Comparison of ENCODE assay signal across 15 cellular contexts in the genomic region with DNA sequence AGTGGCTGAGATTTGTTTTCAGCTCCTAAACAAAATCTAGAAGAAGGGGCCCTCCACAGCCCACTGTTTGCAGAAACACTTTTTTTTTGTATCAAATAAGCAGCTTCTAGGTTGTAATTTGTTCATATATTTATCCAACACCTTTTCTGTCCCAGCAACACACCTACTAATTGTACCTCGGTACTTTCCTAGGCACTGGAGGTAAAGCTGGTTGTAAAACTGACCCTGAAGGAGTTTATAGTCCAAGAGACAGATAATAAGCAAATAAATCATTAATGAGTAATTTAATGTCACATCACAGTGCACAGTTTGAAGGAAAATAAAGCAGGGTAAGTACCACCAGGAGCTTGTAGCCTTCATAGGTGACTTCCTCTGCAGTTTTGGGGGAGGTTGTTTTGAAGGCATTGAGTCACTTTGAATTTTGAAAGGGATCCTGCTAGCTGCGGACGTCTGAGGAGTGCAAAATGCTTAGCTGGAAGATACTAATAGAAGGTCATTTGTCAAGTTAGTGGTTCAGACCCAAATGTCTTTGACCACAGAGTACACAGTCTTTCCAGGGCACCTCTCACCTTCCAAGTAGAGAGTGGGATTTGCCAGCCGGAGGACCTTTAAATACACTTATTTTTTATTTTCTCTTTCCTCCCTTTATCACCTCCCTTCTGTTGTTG. TPM values are rescaled to one million over a fixed set of nuclear protein-coding genes. Genes with fewer than 3 reads are reported as not detected.
DNase-seq lines count a peak whose midpoint lies in the region; ATAC-seq, FAIRE-seq and TF ChIP-seq lines count a peak whose summit lies in the region.
"Had no signal": no experiment of that assay in that cellular context is flagged by ENCODE, and none has a peak within 500 bp of the region (broad histone marks: within the 10 kb centered on the region; RNA-seq: fewer than 3 reads in every experiment).

No MANE protein-coding gene starts in this region.

- TF ChIP-seq RAD21 in HepG2 (CRISPR knock-in tag; IDR thresholded peaks at IDR 0.05), result no peak

- CTCF ChIA-PET in HepG2 (lab: Yijun Ruan, JAX; ENCODE audit: low intra/inter-chr PET ratio, low total read pairs), result no interaction called here

- no peak for TF ChIP-seq CTCF in WI38 (IDR thresholded peaks at IDR 0.05; ENCODE audit: low read depth, low read length)
- TF ChIP-seq CTCF in HepG2 (CRISPR knock-in tag; IDR thresholded peaks at IDR 0.05), result no peak

- peak overlapping the region; percentile 5; the same call in 1 of the 2 replicates for H3K27ac ChIP-seq in GM23248
- H3K27ac ChIP-seq in HepG2 (ENCODE audit: extremely low read length, insufficient read depth, low read length), result peak overlapping the region; percentile 86
- H3K27ac ChIP-seq in skeletal muscle tissue (ENCODE audit: low read depth, low read length), result peak overlapping the region; percentile 86

- POLR2A ChIA-PET in HepG2 (lab: Yijun Ruan, JAX), result interaction anchor here (1.1 to 3.5 kb wide), 9 partner anchors 12 to 389 kb away, joined by 3 to 15 read pairs (median 4); partner anchors contain the start of gene TBC1D23

- in situ Hi-C loops in GM23248 (cut with MboI), result no loop called here
- in situ Hi-C loops in HepG2 (cut with HindIII; ENCODE audit: extremely low pct_ligation_motif_present, low pct_unique_long_range_greater_than_20kb), result loop anchor here (10.0 kb wide), 1 partner anchor 173 kb away; no protein-coding TSS in a partner anchor

- intact Hi-C loops in HepG2 (cut with micrococcal nuclease; ENCODE audit: unreplicated experiment), result no loop called here

- no peaks in the 10 kb centered on the region for H3K27me3 ChIP-seq in GM23248 (replicated peaks; ENCODE audit: insufficient read depth)
- H3K27me3 ChIP-seq in HepG2 (ENCODE audit: control insufficient read depth in 1 of 2, insufficient read depth in 2 of 2, low read length in 2 of 2), result no peaks in the 10 kb centered on the region; a peak in 1 of 5 replicates
- H3K27me3 ChIP-seq in skeletal muscle tissue (ENCODE audit: control insufficient read depth in 3 of 3, insufficient read depth in 3 of 3, low read length in 3 of 3), result no peaks in the 10 kb centered on the region
- H3K27me3 ChIP-seq: adrenal gland had no signal

- ATAC-seq in HepG2 (no peak), HG03175 (IDR thresholded peaks at IDR 0.05; ENCODE audit: unreplicated experiment) (no peak), HG03378 (IDR thresholded peaks at IDR 0.05; ENCODE audit: unreplicated experiment) (no peak), GM21367 (IDR thresholded peaks at IDR 0.05; ENCODE audit: unreplicated experiment) (no peak)
- ATAC-seq: naive thymus-derived CD8-positive, alpha-beta T cell had no signal

- H3K79me2 ChIP-seq in GM23248 (ENCODE audit: insufficient read depth), result peaks cover 100% of the 10 kb centered on the region
- peaks cover 97% of the 10 kb centered on the region for H3K79me2 ChIP-seq in HepG2 (ENCODE audit: insufficient read depth, low read length)

- H3K36me3 ChIP-seq in GM23248 (ENCODE audit: low read depth) (peaks cover 39% of the 10 kb centered on the region), HepG2 (replicated peaks in 1 of 2; ENCODE audit: control insufficient read depth in 1 of 2, insufficient read depth in 2 of 2, low read length in 2 of 2) (peaks cover 23 to 47% of the 10 kb centered on the region in 2 experiments), skeletal muscle tissue (ENCODE audit: control insufficient read depth in 3 of 3, insufficient read depth in 3 of 3, low read length in 3 of 3) (peaks cover 3 to 9% (median 8%) of the 10 kb centered on the region in 3 donors)
- H3K36me3 ChIP-seq: adrenal gland, HAP-1 had no signal

- H4K20me1 ChIP-seq in GM23248 (ENCODE audit: insufficient read depth) (0 out of 2 replicates have a peak, but pooled peaks cover 3% of the 10 kb centered on the region), HepG2 (ENCODE audit: insufficient read depth, low read length) (peaks cover 72% of the 10 kb centered on the region)

- peak overlapping the region; percentile 98 for H3K9ac ChIP-seq in GM23248
- H3K9ac ChIP-seq in HepG2 (ENCODE audit: insufficient read depth, low read depth, low read length), result peak overlapping the region; percentile 99
- peak overlapping the region in 2 of 3 donors; percentile 3 to 17 for H3K9ac ChIP-seq in skeletal muscle tissue (ENCODE audit: low read depth in 1 of 3, low read length in 3 of 3)

- TF ChIP-seq EP300 in HepG2 (IDR thresholded peaks at IDR 0.05; ENCODE audit: low read depth in 2 of 2, low read length in 2 of 2), result no peak
- no peak for TF ChIP-seq EP300 in HepG2 (CRISPR knock-in tag; IDR thresholded peaks at IDR 0.05; ENCODE audit: borderline replicate concordance)

- DNase-seq in GM23248 (peak; percentile 50), HepG2 (ENCODE audit: low spot score) (no peak), NCI-H1105 treated with DMSO at 0.1 percent for 48 hours (lab: John Stamatoyannopoulos, UW) (no peak)
- DNase-seq: activated CD4-positive, CD25-positive, alpha-beta regulatory T cell treated with anti-CD3 and anti-CD28 coated beads, Interleukin-2, amount 50 U/mL, for 72 hours; naive thymus-derived CD8-positive, alpha-beta T cell; NCI-H1048 had no signal

- H3K4me3 ChIP-seq in GM23248 (peak overlapping the region; percentile 95), WI38 (ENCODE audit: low read depth, low read length) (peak overlapping the region; percentile 88), HepG2 (replicated peaks in 1 of 3; ENCODE audit: insufficient read depth in 1 of 3, low read depth in 2 of 3, low read length in 3 of 3) (peak overlapping the region; percentile 43 to 83 (median 73); a peak in 4 of 6 replicates), skeletal muscle tissue (ENCODE audit: low read length in 3 of 3) (peak overlapping the region in 2 of 3 donors; percentile 3 to 39)
- H3K4me3 ChIP-seq: HAP-1, skin epidermis had no signal

- peaks cover 86% of the 10 kb centered on the region for H3F3A ChIP-seq in GM23248 (ENCODE audit: insufficient read depth)

- H2AFZ ChIP-seq in GM23248 (no peak overlapping the region), HepG2 (ENCODE audit: low read length) (no peak overlapping the region)

- TF ChIP-seq POLR2A in HepG2 (IDR thresholded peaks at IDR 0.05; ENCODE audit: insufficient read depth in 1 of 2, low read depth in 2 of 2, low read length in 2 of 2), result no peak

- WGBS in GM23248 (ENCODE audit: low coverage in 1 of 2, low lambda C conversion rate in 2 of 2, missing lambda C conversion rate in 2 of 2), 2 experiments, result 36 to 43% methylated on average over 4 of the region's 4 CpGs
- 73% methylated on average over 4 of the region's 4 CpGs for WGBS in HepG2 (ENCODE audit: low lambda C conversion rate)

- peak overlapping the region; percentile 97 for H3K4me2 ChIP-seq in GM23248 (ENCODE audit: unreplicated experiment)
- H3K4me2 ChIP-seq in HepG2 (ENCODE audit: low read depth, low read length), result peak overlapping the region; percentile 92

- H3K9me2 ChIP-seq in GM23248 (ENCODE audit: insufficient read depth), result no peaks in the 10 kb centered on the region

- peaks cover 72% of the 10 kb centered on the region for H3K4me1 ChIP-seq in GM23248 (ENCODE audit: insufficient read depth)
- peaks cover 66% of the 10 kb centered on the region for H3K4me1 ChIP-seq in HepG2 (ENCODE audit: insufficient read depth, low read length)
- peaks cover 12 to 37% (median 16%) of the 10 kb centered on the region in 3 donors for H3K4me1 ChIP-seq in skeletal muscle tissue (ENCODE audit: control insufficient read depth in 3 of 3, insufficient read depth in 3 of 3, low read length in 3 of 3)

- no TSS peak for BruUV-seq in HepG2 (replicated peaks; lab: Mats Ljungman, UMichigan)

- no peak for FAIRE-seq in HepG2 (lab: Jason Lieb, UNC)
- FAIRE-seq: D721Med had no signal

- H3K9me3 ChIP-seq in GM23248 (ENCODE audit: low read depth) (no peaks in the 10 kb centered on the region), HepG2 (ENCODE audit: low read length) (no peaks in the 10 kb centered on the region), skeletal muscle tissue (ENCODE audit: control insufficient read depth in 3 of 3, low read length in 3 of 3) (no peaks in the 10 kb centered on the region)
- H3K9me3 ChIP-seq: adrenal gland, HAP-1 had no signal

TF ChIP-seq in HepG2, 621 proteins besides CTCF, POLR2A, EP300 and RAD21:
- peak; percentile 61 for TF ChIP-seq RBFOX2 (IDR thresholded peaks at IDR 0.05; ENCODE audit: low read depth, low read length)
- TF ChIP-seq POLR2G (IDR thresholded peaks at IDR 0.05; ENCODE audit: low read depth, low read length), result peak; percentile 41; the same call in 1 of the 2 replicates
- TF ChIP-seq ZNF660 (CRISPR knock-in tag; IDR thresholded peaks at IDR 0.05; ENCODE audit: borderline replicate concordance, low read depth), result no peak

RNA-seq across cellular contexts. Expression of gene CMSS1, which starts 53.7 kb away (rescaled TPM):
- 9.0 and 17.2 TPM in 2 replicates for total RNA-seq in GM23248 (2014; rRNA removed; shearing (Covaris generic))
- polyA plus RNA-seq in GM23248 (2016; fragmentation: Nextera tagmentation; extraction: Ambion mirVana) (26.6 and 26.7 TPM in 2 replicates), HepG2 (2011; rRNA removed) (4.2 and 6.4 TPM in 2 replicates)
- total RNA-seq in HepG2 (2016; rRNA removed; fragmentation: Illumina TruSeq; extraction: Trizol) (48.7 and 84.6 TPM in 2 replicates), skeletal muscle tissue (8.4 TPM)
- total RNA-seq in HepG2 (2016; cell fraction: cytosol; rRNA removed; fragmentation: Illumina TruSeq; extraction: Trizol; ENCODE audit: low read depth), result 22.7 and 23.9 TPM in 2 replicates
- 58.0 and 83.6 TPM in 2 replicates for total RNA-seq in HepG2 (2016; cell fraction: insoluble cytoplasmic fraction; rRNA removed; fragmentation: Illumina TruSeq; extraction: Trizol)
- 35.7 and 38.1 TPM in 2 replicates for total RNA-seq in HepG2 (2016; cell fraction: membrane; rRNA removed; fragmentation: Illumina TruSeq; extraction: Trizol)
- total RNA-seq in HepG2 (2016; cell fraction: nucleus; rRNA removed; fragmentation: Illumina TruSeq; extraction: Trizol), result 32.8 and 34.1 TPM in 2 replicates
- 2.9 and 4.7 TPM in 2 replicates for polyA plus RNA-seq in HepG2 (2011; cell fraction: cytosol; rRNA removed)
- 1.4 and 2.2 TPM in 2 replicates for polyA plus RNA-seq in HepG2 (2011; cell fraction: nucleus; rRNA removed)
- polyA plus RNA-seq in HepG2 (2012), result 21.0 and 28.1 TPM in 2 replicates
- polyA plus RNA-seq in HepG2 (2016; cell fraction: cytosol; fragmentation: Illumina TruSeq; extraction: Trizol; ENCODE audit: low read depth), result 25.4 and 39.7 TPM in 2 replicates
- 89.7 and 91.9 TPM in 2 replicates for polyA plus RNA-seq in HepG2 (2016; cell fraction: insoluble cytoplasmic fraction; fragmentation: Illumina TruSeq; extraction: Trizol; ENCODE audit: low read depth)
- polyA plus RNA-seq in HepG2 (2016; cell fraction: membrane; fragmentation: Illumina TruSeq; extraction: Trizol; ENCODE audit: low read depth), result 36.2 and 40.4 TPM in 2 replicates
- polyA plus RNA-seq in HepG2 (2016; cell fraction: nucleus; fragmentation: Illumina TruSeq; extraction: Trizol; ENCODE audit: insufficient read depth, low read depth), result 38.0 and 40.1 TPM in 2 replicates
- 6.4 and 8.1 TPM in 2 replicates for polyA minus RNA-seq in HepG2 (2011; rRNA and poly(A)+ RNA removed; ENCODE audit: low replicate concordance)
- 5.3 and 6.2 TPM in 2 replicates for polyA minus RNA-seq in HepG2 (2011; cell fraction: cytosol; rRNA and poly(A)+ RNA removed)
- polyA minus RNA-seq in HepG2 (2011; cell fraction: nucleus; rRNA and poly(A)+ RNA removed), result 8.4 and 9.8 TPM in 2 replicates

Comparison
In these comparisons a context has a peak if more than half of its experiments do, and no peak if none do; other contexts are left out.
1. H3K27ac ChIP-seq: peak in every context shown above with its lines; median percentile 86 in HepG2; 86 in skeletal muscle tissue; 5 in GM23248.
2. H3K4me3 ChIP-seq: peak in every context shown above with its lines; median percentile 95 in GM23248; 88 in WI38; 73 in HepG2; 21 in skeletal muscle tissue.
3. H3K9ac ChIP-seq: peak in every context shown above with its lines; median percentile 99 in HepG2; 98 in GM23248; 10 in skeletal muscle tissue.